12 cellular contexts compared by ENCODE assay signal in the genomic region with DNA sequence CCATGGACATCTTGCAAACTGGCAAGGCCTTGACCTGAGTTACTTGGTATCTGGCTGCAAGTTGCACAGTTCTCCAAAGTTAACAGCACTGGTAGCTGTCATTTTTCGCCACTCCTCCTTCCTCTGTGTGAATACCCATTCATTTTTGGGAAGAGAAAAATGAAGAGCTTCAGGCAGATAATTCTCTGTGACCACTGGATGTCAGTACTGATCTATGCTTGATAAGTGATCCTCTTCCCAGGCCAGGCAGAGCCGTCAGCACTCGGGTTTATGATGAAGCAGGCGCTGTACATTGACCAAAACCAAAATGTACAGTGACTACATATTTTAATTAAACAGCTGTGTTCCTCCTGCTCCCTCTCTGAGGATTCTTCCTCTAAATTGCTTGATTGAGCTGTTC. TPM values are rescaled to one million over a fixed set of nuclear protein-coding genes. Genes with fewer than 3 reads are reported as not detected.
DNase-seq lines count a peak whose midpoint lies in the region; ATAC-seq and TF ChIP-seq lines count a peak whose summit lies in the region.
"Had no signal": no experiment of that assay in that cellular context is flagged by ENCODE, and none has a peak within 500 bp of the region (broad histone marks: within the 10 kb centered on the region; RNA-seq: fewer than 3 reads in every experiment).

No MANE protein-coding gene starts in this region.

- H3K27me3 ChIP-seq in uterus (no peaks in the 10 kb centered on the region), ascending aorta (no peaks in the 10 kb centered on the region)

- ATAC-seq in GM19467 (IDR thresholded peaks at IDR 0.05; ENCODE audit: unreplicated experiment): no peak
- ATAC-seq in Right ventricle myocardium superior (ENCODE audit: poor library complexity): no peak

- no peak for TF ChIP-seq POLR2A in uterus (IDR thresholded peaks at IDR 0.05)

- H3K9me3 ChIP-seq in uterus (no peaks in the 10 kb centered on the region), ascending aorta (no peaks in the 10 kb centered on the region)
- H3K9me3 ChIP-seq: thoracic aorta had no signal

- DNase-seq in NCI-H2171 treated with DMSO at 0.1 percent for 48 hours (lab: John Stamatoyannopoulos, UW) (peak; percentile 9), NCI-H2171 (lab: John Stamatoyannopoulos, UW) (no peak), OCI-M1 (lab: John Stamatoyannopoulos, UW) (peak; percentile 89), fibroblast of villous mesenchyme (ENCODE audit: low read depth) (peak; percentile 64), uterus (no peak), ascending aorta (ENCODE audit: low spot score in 2 of 2) (no peak), Right ventricle myocardium superior (no peak)
- DNase-seq: activated B cell treated with CpG ODN at 0.5 μM for 24 hours; effector memory CD4-positive, alpha-beta T cell had no signal

- H3K36me3 ChIP-seq in uterus (no peaks in the 10 kb centered on the region), ascending aorta (no peaks in the 10 kb centered on the region)
- H3K36me3 ChIP-seq: thoracic aorta had no signal

- TF ChIP-seq CTCF in fibroblast of villous mesenchyme (IDR thresholded peaks at IDR 0.05; ENCODE audit: insufficient read depth, low read depth, low read length) (peak; percentile 47), uterus (IDR thresholded peaks at IDR 0.05) (peak; percentile 27 to 59 (median 38)), ascending aorta (IDR thresholded peaks at IDR 0.05) (peak in 1 of 3 experiments; percentile 7)

- H3K27ac ChIP-seq in uterus: no peak overlapping the region
- H3K27ac ChIP-seq in ascending aorta: no peak overlapping the region
- H3K27ac ChIP-seq: thoracic aorta had no signal

- H3K4me1 ChIP-seq in uterus: no peaks in the 10 kb centered on the region
- no peaks in the 10 kb centered on the region for H3K4me1 ChIP-seq in ascending aorta

- H3K4me3 ChIP-seq in fibroblast of villous mesenchyme (ENCODE audit: low read depth, low read length) (no peak overlapping the region), uterus (no peak overlapping the region), ascending aorta (no peak overlapping the region)
- H3K4me3 ChIP-seq: lung, thoracic aorta had no signal

- intact Hi-C loops in uterus (cut with DNase I; ENCODE audit: low total_unique reads): no loop called here
- intact Hi-C loops in ascending aorta (cut with DNase I): no loop called here
- intact Hi-C loops in Right ventricle myocardium superior (cut with DNase I): no loop called here

RNA-seq across cellular contexts. Expression of a gene that starts 55.9 kb away (rescaled TPM):
- 26.1 and 37.1 TPM in 2 replicates for total RNA-seq in fibroblast of villous mesenchyme
- 10 to 100 TPM; 13.8 to 44.1 (median 35.6) TPM for total RNA-seq in uterus
- total RNA-seq in ascending aorta: 21.0 TPM
- total RNA-seq in Right ventricle myocardium superior: 16.6 TPM

Comparison
In these comparisons a context has a peak if more than half of its experiments do, and no peak if none do; other contexts are left out.
1. DNase-seq: peak in NCI-H2171 treated with DMSO at 0.1 percent for 48 hours (single experiment), OCI-M1 (single experiment) and fibroblast of villous mesenchyme (single experiment); none in NCI-H2171 (single experiment), uterus (0 of 2), ascending aorta (0 of 2) and Right ventricle myocardium superior (single experiment).